10 cellular contexts compared by ENCODE assay signal in the genomic region with DNA sequence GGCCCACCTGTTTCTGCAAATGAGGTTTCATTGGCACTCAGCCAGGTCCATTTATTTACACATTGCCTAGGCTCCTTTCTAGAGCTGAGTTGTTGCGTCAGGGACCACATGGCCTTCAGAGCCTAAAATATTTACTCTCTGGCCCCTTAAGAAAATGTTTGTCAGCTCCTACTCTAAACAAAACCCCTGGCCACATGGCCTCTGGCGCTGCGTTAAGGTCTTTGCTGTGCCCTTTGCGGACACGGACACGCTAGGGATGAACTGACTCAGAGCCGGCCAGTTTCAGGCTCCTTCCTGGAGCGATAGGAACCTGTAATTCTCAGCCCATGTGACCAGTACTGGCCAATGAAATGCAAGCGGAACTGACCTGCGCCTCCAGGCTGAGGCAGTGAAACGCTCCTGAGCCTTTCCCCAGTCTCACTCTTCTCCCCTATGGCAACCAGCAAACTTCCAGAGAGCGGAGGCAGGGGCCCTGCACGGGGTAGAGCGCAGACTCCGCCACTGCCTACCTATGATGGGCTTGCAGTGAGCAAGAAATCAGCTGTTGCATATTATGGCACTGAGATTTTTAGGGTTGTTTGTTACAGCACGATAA.
DNase-seq lines count a peak whose midpoint lies in the region; ATAC-seq and TF ChIP-seq lines count a peak whose summit lies in the region.
"Had no signal": no experiment of that assay in that cellular context is flagged by ENCODE, and none has a peak within 500 bp of the region (broad histone marks: within the 10 kb centered on the region; RNA-seq: fewer than 3 reads in every experiment).

No MANE protein-coding gene starts in this region.

- intact Hi-C loops in right cardiac atrium (cut with DNase I) (no loop called here), sciatic nerve (cut with DNase I) (no loop called here)

- TF ChIP-seq CTCF in glutamatergic neuron (IDR thresholded peaks at IDR 0.05; ENCODE audit: partially characterized antibody, unreplicated experiment) = no peak

- peak; percentile 49 for DNase-seq in HPDE6-E6E7 (ENCODE audit: extremely low spot score)
- DNase-seq in NCI-H69 (lab: John Stamatoyannopoulos, UW) = peak; percentile 93
- DNase-seq in right cardiac atrium = no peak
- DNase-seq in sciatic nerve (ENCODE audit: low spot score) = no peak
- DNase-seq in activated T-cell treated with anti-CD3 and anti-CD28 coated beads, Interleukin-2, amount 50 U/mL, for 24 hours = no peak
- no peak for DNase-seq in effector memory CD8-positive, alpha-beta T cell
- DNase-seq in DMS114 treated with DMSO at 0.1 percent for 48 hours (lab: John Stamatoyannopoulos, UW; ENCODE audit: unreplicated experiment) = no peak
- no peak for DNase-seq in glutamatergic neuron
- DNase-seq: activated CD8-positive, alpha-beta memory T cell treated with anti-CD3 and anti-CD28 coated beads, Interleukin-2, amount 10 ng/mL, durations not matched to agents 7 days and 5 days had no signal

- no peak overlapping the region for H3K27ac Mint-ChIP-seq in activated T-cell treated with anti-CD3 and anti-CD28 coated beads, Interleukin-2, amount 50 U/mL, for 24 hours
- no peak overlapping the region for H3K27ac Mint-ChIP-seq in effector memory CD8-positive, alpha-beta T cell
- H3K27ac Mint-ChIP-seq in glutamatergic neuron (ENCODE audit: unreplicated experiment) = no peak overlapping the region
- H3K27ac Mint-ChIP-seq: activated CD8-positive, alpha-beta memory T cell treated with anti-CD3 and anti-CD28 coated beads, Interleukin-2, amount 10 ng/mL, durations not matched to agents 7 days and 5 days had no signal

- H3K27me3 ChIP-seq in right cardiac atrium (ENCODE audit: control insufficient read depth, insufficient read depth) = no peaks in the 10 kb centered on the region

- ATAC-seq in right cardiac atrium (peak; percentile 62 to 66), sciatic nerve (peak; percentile 52)
- no peak for ATAC-seq in effector memory CD8-positive, alpha-beta T cell (replicated peaks)
- ATAC-seq: activated CD8-positive, alpha-beta memory T cell treated with anti-CD3 and anti-CD28 coated beads, Interleukin-2, amount 10 ng/mL, durations not matched to agents 7 days and 5 days had no signal

- no peaks in the 10 kb centered on the region for H3K9me3 ChIP-seq in right cardiac atrium (ENCODE audit: control insufficient read depth, low read length)
- H3K9me3 ChIP-seq: prostate gland had no signal

- no peak overlapping the region for H3K27ac ChIP-seq in right cardiac atrium (ENCODE audit: low read length)
- H3K27ac ChIP-seq: prostate gland had no signal

- no peaks in the 10 kb centered on the region for H3K36me3 Mint-ChIP-seq in activated T-cell treated with anti-CD3 and anti-CD28 coated beads, Interleukin-2, amount 50 U/mL, for 24 hours (ENCODE audit: low read depth)
- no peaks in the 10 kb centered on the region for H3K36me3 Mint-ChIP-seq in effector memory CD8-positive, alpha-beta T cell (ENCODE audit: insufficient read depth)
- H3K36me3 Mint-ChIP-seq in glutamatergic neuron (ENCODE audit: unreplicated experiment) = peaks cover 17% of the 10 kb centered on the region

- no peak overlapping the region for H3K4me3 ChIP-seq in right cardiac atrium (ENCODE audit: low read length)
- H3K4me3 ChIP-seq: prostate gland had no signal

- H3K4me1 Mint-ChIP-seq in activated T-cell treated with anti-CD3 and anti-CD28 coated beads, Interleukin-2, amount 50 U/mL, for 24 hours (ENCODE audit: low read depth) = no peaks in the 10 kb centered on the region
- H3K4me1 Mint-ChIP-seq in effector memory CD8-positive, alpha-beta T cell (ENCODE audit: low read depth in 2 of 2) = no peaks in the 10 kb centered on the region
- no peaks in the 10 kb centered on the region for H3K4me1 Mint-ChIP-seq in glutamatergic neuron (ENCODE audit: low read depth, unreplicated experiment)

- H3K4me1 ChIP-seq in right cardiac atrium (ENCODE audit: control insufficient read depth, insufficient read depth, low read length) = no peaks in the 10 kb centered on the region
- H3K4me1 ChIP-seq: prostate gland had no signal

- H3K9me3 Mint-ChIP-seq in activated T-cell treated with anti-CD3 and anti-CD28 coated beads, Interleukin-2, amount 50 U/mL, for 24 hours = peaks cover 4% of the 10 kb centered on the region
- peaks cover 4 to 8% of the 10 kb centered on the region in 2 donors for H3K9me3 Mint-ChIP-seq in effector memory CD8-positive, alpha-beta T cell
- peaks cover 4% of the 10 kb centered on the region for H3K9me3 Mint-ChIP-seq in glutamatergic neuron (ENCODE audit: unreplicated experiment)

- WGBS in right cardiac atrium = 83% methylated on average over 16 of the region's 16 CpGs

- H3K27me3 Mint-ChIP-seq in activated T-cell treated with anti-CD3 and anti-CD28 coated beads, Interleukin-2, amount 50 U/mL, for 24 hours = no peaks in the 10 kb centered on the region
- H3K27me3 Mint-ChIP-seq in effector memory CD8-positive, alpha-beta T cell = peaks cover 0 to 16% of the 10 kb centered on the region in 2 donors
- peaks cover 2% of the 10 kb centered on the region for H3K27me3 Mint-ChIP-seq in glutamatergic neuron (ENCODE audit: unreplicated experiment)
- H3K27me3 Mint-ChIP-seq: activated CD8-positive, alpha-beta memory T cell treated with anti-CD3 and anti-CD28 coated beads, Interleukin-2, amount 10 ng/mL, durations not matched to agents 7 days and 5 days had no signal

- no peak overlapping the region for H3K4me3 Mint-ChIP-seq in activated T-cell treated with anti-CD3 and anti-CD28 coated beads, Interleukin-2, amount 50 U/mL, for 24 hours
- no peak overlapping the region for H3K4me3 Mint-ChIP-seq in effector memory CD8-positive, alpha-beta T cell
- no peak overlapping the region for H3K4me3 Mint-ChIP-seq in glutamatergic neuron (ENCODE audit: unreplicated experiment)
- H3K4me3 Mint-ChIP-seq: activated CD8-positive, alpha-beta memory T cell treated with anti-CD3 and anti-CD28 coated beads, Interleukin-2, amount 10 ng/mL, durations not matched to agents 7 days and 5 days had no signal

Comparison
In these comparisons a context has a peak if more than half of its experiments do, and no peak if none do; other contexts are left out.
1. DNase-seq: peak in HPDE6-E6E7 (single experiment) and NCI-H69 (single experiment); none in right cardiac atrium (0 of 3), sciatic nerve (single experiment), activated T-cell treated with anti-CD3 and anti-CD28 coated beads, Interleukin-2, amount 50 U/mL, for 24 hours (single experiment), effector memory CD8-positive, alpha-beta T cell (0 of 3), DMS114 treated with DMSO at 0.1 percent for 48 hours (single experiment) and glutamatergic neuron (single experiment).